Comparison of ENCODE assay signal across 8 cellular contexts in the genomic region with DNA sequence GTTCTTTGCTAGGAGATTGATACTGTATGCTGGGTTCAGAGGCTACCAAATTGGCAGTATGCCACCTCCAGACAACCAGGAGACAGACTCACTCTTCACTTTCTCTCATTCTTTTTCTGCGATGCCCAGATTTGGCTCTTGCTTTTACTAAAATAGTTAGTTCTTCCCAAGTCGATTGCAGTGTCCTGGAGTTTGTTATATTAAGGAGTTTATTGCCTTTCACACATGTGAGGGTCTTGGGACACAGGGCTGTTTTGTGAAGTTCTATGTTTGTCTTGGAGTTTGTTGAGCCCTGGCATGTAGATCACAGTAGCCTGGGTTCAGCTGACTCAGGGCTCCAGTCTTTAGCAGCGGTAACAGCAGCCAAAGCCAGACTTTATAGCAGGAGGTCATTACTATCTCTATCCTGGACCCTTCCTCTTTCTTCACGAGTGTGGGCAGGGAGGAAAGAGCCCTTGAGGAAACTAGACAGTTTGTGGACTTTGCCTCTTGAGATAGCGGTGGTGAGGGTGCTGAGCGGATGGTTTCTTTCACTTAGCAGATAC. TPM values are rescaled to one million over a fixed set of nuclear protein-coding genes. Genes with fewer than 3 reads are reported as not detected.
A peak's percentile ranks its signal among the peaks of the same experiment; 100 is the strongest.
DNase-seq lines count a peak whose midpoint lies in the region; ATAC-seq and TF ChIP-seq lines count a peak whose summit lies in the region.

No MANE protein-coding gene starts in this region.

- no peak for DNase-seq in activated naive CD8-positive, alpha-beta T cell treated with anti-CD3 and anti-CD28 coated beads, Interleukin-2, amount 50 U/mL, for 24 hours
- DNase-seq in left lobe of liver (ENCODE audit: low spot score) (no peak), thyroid gland (peak; percentile 27 to 31), iPS-NIHi7 (ENCODE audit: extremely low spot score) (no peak)
- DNase-seq in activated effector memory CD4-positive, alpha-beta T cell treated with Interleukin-2 at 50 U/mL for 16 hours = no peak

- no peaks in the 10 kb centered on the region for H3K36me3 ChIP-seq in thyroid gland

- H3K27me3 Mint-ChIP-seq in IgD-negative memory B cell = no peaks in the 10 kb centered on the region
- no peaks in the 10 kb centered on the region for H3K27me3 Mint-ChIP-seq in activated naive CD8-positive, alpha-beta T cell treated with anti-CD3 and anti-CD28 coated beads, Interleukin-2, amount 50 U/mL, for 24 hours

- peaks cover 27 to 35% of the 10 kb centered on the region in 2 donors for H3K4me1 ChIP-seq in thyroid gland

- no peaks in the 10 kb centered on the region for H3K27me3 ChIP-seq in thyroid gland

- H3K4me1 Mint-ChIP-seq in IgD-negative memory B cell = peaks cover 27 to 37% (median 29%) of the 10 kb centered on the region in 3 donors
- H3K4me1 Mint-ChIP-seq in activated naive CD8-positive, alpha-beta T cell treated with anti-CD3 and anti-CD28 coated beads, Interleukin-2, amount 50 U/mL, for 24 hours = peaks cover 59% of the 10 kb centered on the region

- intact Hi-C loops in thyroid gland (cut with DNase I) = no loop called here

- peak overlapping the region in 1 of 3 donors; percentile 94 for H3K27ac Mint-ChIP-seq in IgD-negative memory B cell
- H3K27ac Mint-ChIP-seq in activated naive CD8-positive, alpha-beta T cell treated with anti-CD3 and anti-CD28 coated beads, Interleukin-2, amount 50 U/mL, for 24 hours = peak overlapping the region; percentile 73

- H3K27ac ChIP-seq in C4-2B = peak overlapping the region; percentile 91
- peak overlapping the region in 2 of 3 donors; percentile 59 to 95 for H3K27ac ChIP-seq in thyroid gland

- WGBS in thyroid gland, 2 donors = 8 to 16% methylated on average over 6 of the region's 6 CpGs

- H3K4me3 Mint-ChIP-seq in IgD-negative memory B cell = peak overlapping the region; percentile 84 to 95 (median 92)
- peak overlapping the region; percentile 85 for H3K4me3 Mint-ChIP-seq in activated naive CD8-positive, alpha-beta T cell treated with anti-CD3 and anti-CD28 coated beads, Interleukin-2, amount 50 U/mL, for 24 hours

- no peaks in the 10 kb centered on the region for H3K9me3 ChIP-seq in thyroid gland

- peaks cover 0 to 4% (median 0%) of the 10 kb centered on the region in 3 donors for H3K9me3 Mint-ChIP-seq in IgD-negative memory B cell
- H3K9me3 Mint-ChIP-seq in activated naive CD8-positive, alpha-beta T cell treated with anti-CD3 and anti-CD28 coated beads, Interleukin-2, amount 50 U/mL, for 24 hours = no peaks in the 10 kb centered on the region

- H3K36me3 Mint-ChIP-seq in IgD-negative memory B cell = peaks cover 6% of the 10 kb centered on the region
- H3K36me3 Mint-ChIP-seq in activated naive CD8-positive, alpha-beta T cell treated with anti-CD3 and anti-CD28 coated beads, Interleukin-2, amount 50 U/mL, for 24 hours (ENCODE audit: low read depth) = peaks cover 9% of the 10 kb centered on the region

- no peak for ATAC-seq in activated naive CD8-positive, alpha-beta T cell treated with anti-CD3 and anti-CD28 coated beads, Interleukin-2, amount 50 U/mL, for 24 hours
- ATAC-seq in left lobe of liver (peak; percentile 4), GM18858 (IDR thresholded peaks at IDR 0.05; ENCODE audit: unreplicated experiment) (no peak)

- H3K4me3 ChIP-seq in thyroid gland (replicated peaks in 1 of 3) = peak overlapping the region in 1 of 3 donors; percentile 92

- no peak for TF ChIP-seq POLR2A in thyroid gland (IDR thresholded peaks at IDR 0.05)

- TF ChIP-seq CTCF in C4-2B (conservative IDR thresholded peaks at IDR 0.05) (no peak), thyroid gland (IDR thresholded peaks at IDR 0.05) (no peak)

RNA-seq across cellular contexts. Expression of gene MLEC, which starts 1.6 kb away (rescaled TPM):
- polyA plus RNA-seq in IgD-negative memory B cell = 64.3 TPM
- total RNA-seq in left lobe of liver (194 TPM), thyroid gland (100 to 1,000 TPM; 122 to 288 (median 187) TPM)

RNA-seq across cellular contexts. Expression of gene UNC119B, which starts 21.7 kb away (rescaled TPM):
- polyA plus RNA-seq in IgD-negative memory B cell = 4.9 TPM
- total RNA-seq in left lobe of liver (10.7 TPM), thyroid gland (10 to 100 TPM; 44.1 to 65.3 (median 61.6) TPM)

RNA-seq across cellular contexts. Expression of gene ACADS, which starts 37.0 kb away (rescaled TPM):
- polyA plus RNA-seq in IgD-negative memory B cell = 14.1 TPM
- total RNA-seq in left lobe of liver (198 TPM), thyroid gland (10 to 100 TPM; 40.8 to 85.9 (median 65.1) TPM)

RNA-seq across cellular contexts. Expression of gene CABP1, which starts 48.2 kb away (rescaled TPM):
- polyA plus RNA-seq in IgD-negative memory B cell = not detected
- total RNA-seq in left lobe of liver (0.10 TPM), thyroid gland (1 to 10 TPM in 1 of 4 donors, under 1 TPM in 1, not detected in 2; 0.33 to 1.4 TPM)

Comparison
In these comparisons a context has a peak if more than half of its experiments do, and no peak if none do; other contexts are left out.
1. DNase-seq: peak in thyroid gland (2 of 2); none in activated naive CD8-positive, alpha-beta T cell treated with anti-CD3 and anti-CD28 coated beads, Interleukin-2, amount 50 U/mL, for 24 hours (single experiment), left lobe of liver (single experiment), iPS-NIHi7 (single experiment) and activated effector memory CD4-positive, alpha-beta T cell treated with Interleukin-2 at 50 U/mL for 16 hours (single experiment).